Comparison of ENCODE assay signal across 8 cellular contexts in the genomic region with DNA sequence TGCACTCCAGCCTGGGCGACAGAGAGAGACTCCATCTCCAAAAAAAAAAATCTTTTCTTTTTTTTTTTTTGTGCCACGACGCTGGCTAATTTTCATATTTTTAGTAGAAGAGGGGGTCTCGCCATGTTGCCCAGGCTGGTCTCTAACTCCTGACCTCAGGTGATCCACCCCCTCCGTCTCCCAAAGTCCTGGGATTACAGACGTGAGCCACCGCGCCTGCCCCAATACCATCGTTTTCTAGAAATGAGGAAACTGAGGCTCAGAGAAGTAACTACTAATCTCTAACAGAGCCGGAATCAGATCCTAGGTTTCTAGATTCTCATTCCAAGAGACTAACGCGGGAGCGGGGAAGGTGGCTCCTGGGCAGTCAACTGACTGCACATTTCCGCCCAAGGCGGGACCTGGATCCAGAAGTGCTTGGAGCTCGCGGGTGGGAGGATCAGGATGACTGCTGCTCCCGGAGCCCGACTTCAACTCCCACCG. TPM values are rescaled to one million over a fixed set of nuclear protein-coding genes. Genes with fewer than 3 reads are reported as not detected.
DNase-seq lines count a peak whose midpoint lies in the region; ATAC-seq and TF ChIP-seq lines count a peak whose summit lies in the region.

No MANE protein-coding gene starts in this region.

- H3K27me3 ChIP-seq in CD8-positive, alpha-beta memory T cell (ENCODE audit: insufficient read depth, low read length, poor library complexity, severe bottlenecking) = no peaks in the 10 kb centered on the region

- H3K4me1 ChIP-seq in CD8-positive, alpha-beta memory T cell (ENCODE audit: insufficient read depth, low read length) = peaks cover 24% of the 10 kb centered on the region

- no peaks in the 10 kb centered on the region for H3K9me3 ChIP-seq in CD8-positive, alpha-beta memory T cell (ENCODE audit: low read length)

- CTCF ChIA-PET in CD8-positive, alpha-beta memory T cell (lab: Charles Lee) = interaction anchor here (0.6 to 7.2 kb wide), 28 partner anchors 9 to 167 kb away, joined by 3 to 94 read pairs (median 6); a partner anchor contains a TSS

- peak; percentile 16 for ATAC-seq in GM21447 (IDR thresholded peaks at IDR 0.05; ENCODE audit: unreplicated experiment)
- ATAC-seq in GM21360 (IDR thresholded peaks at IDR 0.05; ENCODE audit: unreplicated experiment) = no peak

- H3K36me3 Mint-ChIP-seq in CD8-positive, alpha-beta memory T cell = peaks cover 0 to 4% (median 0%) of the 10 kb centered on the region in 3 donors
- H3K36me3 Mint-ChIP-seq in mesothelial cell of epicardium = no peaks in the 10 kb centered on the region

- no peak for TF ChIP-seq CTCF in coronary artery (IDR thresholded peaks at IDR 0.05)
- no peak for TF ChIP-seq CTCF in mesothelial cell of epicardium (IDR thresholded peaks at IDR 0.05; ENCODE audit: unreplicated experiment)

- H3K4me3 ChIP-seq in CD8-positive, alpha-beta memory T cell (ENCODE audit: low read length) = peak overlapping the region; percentile 93
- H3K4me3 ChIP-seq in coronary artery = peak overlapping the region; percentile 85

- peak overlapping the region; percentile 94 to 100 (median 96) for H3K4me3 Mint-ChIP-seq in CD8-positive, alpha-beta memory T cell
- peak overlapping the region; percentile 95 for H3K4me3 Mint-ChIP-seq in mesothelial cell of epicardium

- peaks cover 33 to 52% (median 47%) of the 10 kb centered on the region in 3 donors for H3K4me1 Mint-ChIP-seq in CD8-positive, alpha-beta memory T cell
- peaks cover 16% of the 10 kb centered on the region for H3K4me1 Mint-ChIP-seq in mesothelial cell of epicardium

- H3K27ac ChIP-seq in CD8-positive, alpha-beta memory T cell (ENCODE audit: low read depth, low read length) = peak overlapping the region; percentile 82
- peak overlapping the region; percentile 86 to 96 for H3K27ac ChIP-seq in coronary artery

- H3K9me3 Mint-ChIP-seq in CD8-positive, alpha-beta memory T cell = no peaks in the 10 kb centered on the region
- H3K9me3 Mint-ChIP-seq in mesothelial cell of epicardium = no peaks in the 10 kb centered on the region

- peaks cover 0 to 6% of the 10 kb centered on the region in 2 donors for H3K27me3 Mint-ChIP-seq in CD8-positive, alpha-beta memory T cell
- peaks cover 4% of the 10 kb centered on the region for H3K27me3 Mint-ChIP-seq in mesothelial cell of epicardium (ENCODE audit: low read depth)

- H3K36me3 ChIP-seq in CD8-positive, alpha-beta memory T cell (ENCODE audit: insufficient read depth, low read length) = no peaks in the 10 kb centered on the region

- POLR2A ChIA-PET in CD8-positive, alpha-beta memory T cell (lab: Charles Lee) = interaction anchor here (1.0 to 3.5 kb wide), 11 partner anchors 13 to 198 kb away, joined by 5 to 27 read pairs (median 10); a partner anchor contains a TSS

- no peak for DNase-seq in CD8-positive, alpha-beta memory T cell
- DNase-seq in NCI-H510A (lab: John Stamatoyannopoulos, UW) (peak; percentile 81), coronary artery (ENCODE audit: low spot score) (no peak), mesothelial cell of epicardium (ENCODE audit: low spot score in 2 of 2, unreplicated experiment in 2 of 2) (no peak), midbrain (lab: John Stamatoyannopoulos, UW) (no peak), GM03348 (ENCODE audit: low spot score) (no peak)

- H3K27ac Mint-ChIP-seq in CD8-positive, alpha-beta memory T cell = peak overlapping the region; percentile 74 to 98 (median 94)
- peak overlapping the region; percentile 99 for H3K27ac Mint-ChIP-seq in mesothelial cell of epicardium

RNA-seq across cellular contexts. Expression of a gene that starts 13.6 kb away (rescaled TPM):
- total RNA-seq in CD8-positive, alpha-beta memory T cell = 10 to 100 TPM in 1 of 2 experiments, 1 to 10 TPM in 1; 8.4 to 10.6 TPM
- 3.5 TPM for polyA plus RNA-seq in CD8-positive, alpha-beta memory T cell
- total RNA-seq in mesothelial cell of epicardium = 50.4 to 59.0 TPM (median 55.4 TPM) in 3 replicates

RNA-seq across cellular contexts. Expression of a gene that starts 27.8 kb away (rescaled TPM):
- 10 to 100 TPM; 84.9 to 90.1 TPM for total RNA-seq in CD8-positive, alpha-beta memory T cell
- polyA plus RNA-seq in CD8-positive, alpha-beta memory T cell = 23.9 TPM
- total RNA-seq in mesothelial cell of epicardium = 71.3 to 78.5 TPM (median 76.5 TPM) in 3 replicates

RNA-seq across cellular contexts. Expression of a gene that starts 36.4 kb away (rescaled TPM):
- 10 to 100 TPM; 32.3 to 37.8 TPM for total RNA-seq in CD8-positive, alpha-beta memory T cell
- 91.2 TPM for polyA plus RNA-seq in CD8-positive, alpha-beta memory T cell
- 32.0 to 37.9 TPM (median 32.2 TPM) in 3 replicates for total RNA-seq in mesothelial cell of epicardium

RNA-seq across cellular contexts. Expression of a gene that starts 50.6 kb away (rescaled TPM):
- 100 to 1,000 TPM; 237 to 246 TPM for total RNA-seq in CD8-positive, alpha-beta memory T cell
- polyA plus RNA-seq in CD8-positive, alpha-beta memory T cell = 69.9 TPM
- 46.4 to 48.4 TPM (median 46.5 TPM) in 3 replicates for total RNA-seq in mesothelial cell of epicardium

RNA-seq across cellular contexts. Expression of a gene that starts 56.5 kb away (rescaled TPM):
- 1 to 10 TPM; 3.5 to 4.2 TPM for total RNA-seq in CD8-positive, alpha-beta memory T cell
- 4.6 TPM for polyA plus RNA-seq in CD8-positive, alpha-beta memory T cell
- total RNA-seq in mesothelial cell of epicardium = 5.9 to 6.3 TPM (median 6.1 TPM) in 3 replicates
